10 cellular contexts compared by ENCODE assay signal in the genomic region with DNA sequence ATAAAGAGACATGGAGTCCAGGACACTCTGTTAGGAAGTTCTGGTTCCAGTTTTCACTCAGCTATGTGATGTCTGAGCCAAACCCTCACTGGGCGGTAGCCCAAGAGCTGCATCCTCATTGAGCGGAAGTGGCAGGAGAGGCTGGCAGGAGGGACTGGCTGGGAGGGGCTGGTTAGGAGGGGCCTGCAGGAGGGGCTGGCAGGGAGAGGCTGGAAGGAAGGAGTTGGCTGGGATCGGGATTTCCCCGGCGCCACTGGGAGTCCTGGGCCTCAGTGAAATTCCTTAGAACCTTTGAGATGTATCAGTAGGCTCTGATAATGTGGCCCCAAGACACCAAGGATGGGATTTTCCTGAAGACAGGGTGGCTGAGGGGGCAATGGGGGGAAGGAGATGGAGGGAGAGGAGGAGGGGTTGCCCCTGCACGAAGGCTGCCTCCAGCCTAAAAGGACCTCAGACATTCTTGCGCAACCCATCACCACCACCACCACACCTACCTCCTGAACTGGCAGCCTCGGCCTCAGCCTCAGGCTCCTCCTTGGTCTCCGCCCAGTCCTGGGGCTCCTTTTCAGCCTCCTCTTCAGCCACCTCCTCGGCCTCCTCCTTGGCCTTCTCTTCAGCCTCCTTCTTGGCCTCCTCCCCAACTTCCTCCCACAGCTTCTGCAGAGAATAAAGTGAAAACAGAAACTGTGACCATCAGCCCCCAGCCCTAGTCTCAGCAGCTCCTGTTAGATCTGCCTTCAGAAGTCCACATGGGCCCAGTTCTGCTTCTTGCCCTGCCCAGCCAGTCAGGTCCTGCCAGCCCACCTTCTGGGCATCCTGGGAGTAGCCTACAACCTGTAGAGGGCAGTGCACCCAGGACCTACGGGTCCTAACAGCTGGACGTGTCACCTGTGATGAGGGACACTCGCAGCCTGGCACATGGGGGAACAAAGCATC. TPM values are rescaled to one million over a fixed set of nuclear protein-coding genes. Genes with fewer than 3 reads are reported as not detected.
DNase-seq lines count a peak whose midpoint lies in the region; ATAC-seq and TF ChIP-seq lines count a peak whose summit lies in the region.
"Had no signal": no experiment of that assay in that cellular context is flagged by ENCODE, and none has a peak within 500 bp of the region (broad histone marks: within the 10 kb centered on the region; RNA-seq: fewer than 3 reads in every experiment).

No MANE protein-coding gene starts in this region.

- H3K79me2 ChIP-seq in SK-N-SH (ENCODE audit: insufficient read depth) = no peaks in the 10 kb centered on the region

- H3K4me2 ChIP-seq in SK-N-SH (no peak overlapping the region), skeletal muscle satellite cell (ENCODE audit: low read length) (peak overlapping the region; percentile 8)

- TF ChIP-seq RAD21 in SK-N-SH (IDR thresholded peaks at IDR 0.05; ENCODE audit: low read length) = no peak

- H3K4me1 ChIP-seq in SK-N-SH (ENCODE audit: control insufficient read depth in 1 of 2, insufficient read depth in 2 of 2, low read depth in 1 of 2, low read length in 1 of 2) (peaks cover 6 to 15% of the 10 kb centered on the region in 2 experiments; a peak in 2 of 4 replicates), skeletal muscle satellite cell (ENCODE audit: control insufficient read depth, insufficient read depth, low read length) (peaks cover 26% of the 10 kb centered on the region)

- no peak overlapping the region for H3K27ac Mint-ChIP-seq in stimulated activated naive B cell treated with anti-CD40 and anti-IgM and Interleukin-4, amounts not matched to agents 10 μg/mL and 1 μg/mL and 100 μg/mL, for 72 hours
- H3K27ac Mint-ChIP-seq: activated naive CD4-positive, alpha-beta T cell treated with anti-CD3 and anti-CD28 coated beads for 36 hours; stimulated activated naive CD8-positive, alpha-beta T cell treated with anti-CD3 and anti-CD28 coated beads, Interleukin-15, Interleukin-2, amounts not matched to agents 100 ng/mL and 50 ng/mL, for 24 hours had no signal

- H3K9me3 ChIP-seq in SK-N-SH (no peaks in the 10 kb centered on the region), skeletal muscle satellite cell (replicated peaks; ENCODE audit: low read length) (no peaks in the 10 kb centered on the region)

- intact Hi-C loops in head of caudate nucleus (cut with DNase I) = no loop called here

- H4K20me1 ChIP-seq in SK-N-SH (ENCODE audit: insufficient read depth) = no peaks in the 10 kb centered on the region

- H3K9me2 ChIP-seq in SK-N-SH = no peaks in the 10 kb centered on the region

- TF ChIP-seq CTCF in GM12873 (IDR thresholded peaks at IDR 0.05; ENCODE audit: insufficient read depth, low read depth, low read length, missing control alignments) (peak; percentile 25), SK-N-SH (IDR thresholded peaks at IDR 0.05) (peak; percentile 34)

- no peaks in the 10 kb centered on the region for H3F3A ChIP-seq in SK-N-SH (replicated peaks; ENCODE audit: insufficient read depth)

- ATAC-seq in HG02763 (IDR thresholded peaks at IDR 0.05; ENCODE audit: unreplicated experiment) (no peak), GM18511 (IDR thresholded peaks at IDR 0.05; ENCODE audit: unreplicated experiment) (no peak), GM21423 (IDR thresholded peaks at IDR 0.05; ENCODE audit: unreplicated experiment) (no peak)
- no peak for ATAC-seq in stimulated activated naive B cell treated with anti-CD40 and anti-IgM and Interleukin-4, amounts not matched to agents 10 μg/mL and 1 μg/mL and 100 μg/mL, for 72 hours (replicated peaks)

- H3K36me3 Mint-ChIP-seq in stimulated activated naive B cell treated with anti-CD40 and anti-IgM and Interleukin-4, amounts not matched to agents 10 μg/mL and 1 μg/mL and 100 μg/mL, for 72 hours = no peaks in the 10 kb centered on the region

- no peaks in the 10 kb centered on the region for H3K9me3 Mint-ChIP-seq in stimulated activated naive B cell treated with anti-CD40 and anti-IgM and Interleukin-4, amounts not matched to agents 10 μg/mL and 1 μg/mL and 100 μg/mL, for 72 hours
- H3K9me3 Mint-ChIP-seq: activated naive CD4-positive, alpha-beta T cell treated with anti-CD3 and anti-CD28 coated beads for 36 hours; stimulated activated naive CD8-positive, alpha-beta T cell treated with anti-CD3 and anti-CD28 coated beads, Interleukin-15, Interleukin-2, amounts not matched to agents 100 ng/mL and 50 ng/mL, for 24 hours had no signal

- no peaks in the 10 kb centered on the region; the same call in 1 of the 2 replicates for H3K27me3 ChIP-seq in SK-N-SH (ENCODE audit: insufficient read depth)
- H3K27me3 ChIP-seq in skeletal muscle satellite cell (ENCODE audit: control insufficient read depth, insufficient read depth, low read length) = peaks cover 26% of the 10 kb centered on the region

- POLR2A ChIA-PET in SK-N-SH (lab: Yijun Ruan, JAX) = no interaction called here

- no peak overlapping the region for H3K4me3 Mint-ChIP-seq in stimulated activated naive B cell treated with anti-CD40 and anti-IgM and Interleukin-4, amounts not matched to agents 10 μg/mL and 1 μg/mL and 100 μg/mL, for 72 hours
- H3K4me3 Mint-ChIP-seq: activated naive CD4-positive, alpha-beta T cell treated with anti-CD3 and anti-CD28 coated beads for 36 hours; stimulated activated naive CD8-positive, alpha-beta T cell treated with anti-CD3 and anti-CD28 coated beads, Interleukin-15, Interleukin-2, amounts not matched to agents 100 ng/mL and 50 ng/mL, for 24 hours had no signal

- no peak overlapping the region for H2AFZ ChIP-seq in SK-N-SH (ENCODE audit: low read depth)

- CTCF ChIA-PET in SK-N-SH (lab: Yijun Ruan, JAX) = interaction anchor here (0.6 to 1.6 kb wide), 7 partner anchors 8 to 75 kb away, joined by 3 to 4 read pairs (median 3); no protein-coding TSS in a partner anchor

- no peak for TF ChIP-seq EP300 in SK-N-SH (IDR thresholded peaks at IDR 0.05; ENCODE audit: borderline replicate concordance in 1 of 2, low read depth in 1 of 2, low read length in 1 of 2)

- H3K4me1 Mint-ChIP-seq in stimulated activated naive B cell treated with anti-CD40 and anti-IgM and Interleukin-4, amounts not matched to agents 10 μg/mL and 1 μg/mL and 100 μg/mL, for 72 hours = no peaks in the 10 kb centered on the region

- peaks cover 29 to 48% of the 10 kb centered on the region in 2 donors for H3K27me3 Mint-ChIP-seq in stimulated activated naive B cell treated with anti-CD40 and anti-IgM and Interleukin-4, amounts not matched to agents 10 μg/mL and 1 μg/mL and 100 μg/mL, for 72 hours
- H3K27me3 Mint-ChIP-seq: stimulated activated naive CD8-positive, alpha-beta T cell treated with anti-CD3 and anti-CD28 coated beads, Interleukin-15, Interleukin-2, amounts not matched to agents 100 ng/mL and 50 ng/mL, for 24 hours had no signal

- no peaks in the 10 kb centered on the region for H3K36me3 ChIP-seq in SK-N-SH (replicated peaks in 1 of 2; ENCODE audit: control insufficient read depth in 1 of 2, insufficient read depth in 2 of 2, low read length in 1 of 2)
- H3K36me3 ChIP-seq in skeletal muscle satellite cell (ENCODE audit: insufficient read depth, low read length) = no peaks in the 10 kb centered on the region

- H3K27ac ChIP-seq in SK-N-SH (ENCODE audit: low read depth in 2 of 2, low read length in 1 of 2) = no peak overlapping the region

- H3K4me3 ChIP-seq in SK-N-SH (ENCODE audit: low read depth in 2 of 2, low read length in 1 of 2) (no peak overlapping the region), skeletal muscle satellite cell (ENCODE audit: low read length) (no peak overlapping the region)

- DNase-seq in SK-N-SH (no peak), head of caudate nucleus (peak in 27 of 42 donors; percentile 3 to 60 (median 21))
- no peak for DNase-seq in stimulated activated naive B cell treated with anti-CD40 and anti-IgM and Interleukin-4, amounts not matched to agents 10 μg/mL and 1 μg/mL and 100 μg/mL, for 72 hours
- DNase-seq: activated naive CD4-positive, alpha-beta T cell treated with anti-CD3 and anti-CD28 coated beads for 36 hours had no signal

- no peak overlapping the region for H3K9ac ChIP-seq in SK-N-SH
- no peak overlapping the region for H3K9ac ChIP-seq in skeletal muscle satellite cell (ENCODE audit: low read depth, low read length)

- WGBS in SK-N-SH (ENCODE audit: low lambda C conversion rate) = 81% methylated on average over 11 of the region's 13 CpGs

TF ChIP-seq in SK-N-SH, 30 proteins besides CTCF, POLR2A, EP300 and RAD21:
- TF ChIP-seq SIN3A (IDR thresholded peaks at IDR 0.05; ENCODE audit: borderline replicate concordance, low read depth, low read length) (no peak), MXI1 (IDR thresholded peaks at IDR 0.05; ENCODE audit: low read depth, low read length) (no peak), NFIC (IDR thresholded peaks at IDR 0.05; ENCODE audit: borderline replicate concordance) (peak; percentile 60)
- TF ChIP-seq, protein P1, sequence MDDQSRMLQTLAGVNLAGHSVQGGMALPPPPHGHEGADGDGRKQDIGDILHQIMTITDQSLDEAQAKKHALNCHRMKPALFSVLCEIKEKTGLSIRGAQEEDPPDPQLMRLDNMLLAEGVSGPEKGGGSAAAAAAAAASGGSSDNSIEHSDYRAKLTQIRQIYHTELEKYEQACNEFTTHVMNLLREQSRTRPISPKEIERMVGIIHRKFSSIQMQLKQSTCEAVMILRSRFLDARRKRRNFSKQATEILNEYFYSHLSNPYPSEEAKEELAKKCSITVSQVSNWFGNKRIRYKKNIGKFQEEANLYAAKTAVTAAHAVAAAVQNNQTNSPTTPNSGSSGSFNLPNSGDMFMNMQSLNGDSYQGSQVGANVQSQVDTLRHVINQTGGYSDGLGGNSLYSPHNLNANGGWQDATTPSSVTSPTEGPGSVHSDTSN (IDR thresholded peaks at IDR 0.05) = no peak
- TF ChIP-seq, protein P2, sequence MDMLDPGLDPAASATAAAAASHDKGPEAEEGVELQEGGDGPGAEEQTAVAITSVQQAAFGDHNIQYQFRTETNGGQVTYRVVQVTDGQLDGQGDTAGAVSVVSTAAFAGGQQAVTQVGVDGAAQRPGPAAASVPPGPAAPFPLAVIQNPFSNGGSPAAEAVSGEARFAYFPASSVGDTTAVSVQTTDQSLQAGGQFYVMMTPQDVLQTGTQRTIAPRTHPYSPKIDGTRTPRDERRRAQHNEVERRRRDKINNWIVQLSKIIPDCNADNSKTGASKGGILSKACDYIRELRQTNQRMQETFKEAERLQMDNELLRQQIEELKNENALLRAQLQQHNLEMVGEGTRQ (IDR thresholded peaks at IDR 0.05; ENCODE audit: borderline replicate concordance, low read depth, low read length) = no peak

RNA-seq across cellular contexts. Expression of a gene that starts 31.7 kb away (rescaled TPM):
- 0.05 TPM in 1 of 2 replicates, not detected in the other for polyA plus RNA-seq in SK-N-SH (2012; rRNA removed)
- polyA plus RNA-seq in SK-N-SH (2012; cell fraction: cytosol; rRNA removed) = under 0.01 TPM in 1 of 2 replicates, not detected in the other
- polyA plus RNA-seq in SK-N-SH (2012; cell fraction: nucleus; rRNA removed) = 0.05 TPM in 1 of 2 replicates, not detected in the other
- total RNA-seq in skeletal muscle satellite cell (2012; rRNA removed) = not detected in 2 replicates
- total RNA-seq: activated naive CD4-positive, alpha-beta T cell treated with anti-CD3 and anti-CD28 coated beads for 36 hours had no signal

Comparison
In these comparisons a context has a peak if more than half of its experiments do, and no peak if none do; other contexts are left out.
1. DNase-seq: peak in head of caudate nucleus (27 of 42); none in SK-N-SH (single experiment) and stimulated activated naive B cell treated with anti-CD40 and anti-IgM and Interleukin-4, amounts not matched to agents 10 μg/mL and 1 μg/mL and 100 μg/mL, for 72 hours (single experiment).